In the genomic region with DNA sequence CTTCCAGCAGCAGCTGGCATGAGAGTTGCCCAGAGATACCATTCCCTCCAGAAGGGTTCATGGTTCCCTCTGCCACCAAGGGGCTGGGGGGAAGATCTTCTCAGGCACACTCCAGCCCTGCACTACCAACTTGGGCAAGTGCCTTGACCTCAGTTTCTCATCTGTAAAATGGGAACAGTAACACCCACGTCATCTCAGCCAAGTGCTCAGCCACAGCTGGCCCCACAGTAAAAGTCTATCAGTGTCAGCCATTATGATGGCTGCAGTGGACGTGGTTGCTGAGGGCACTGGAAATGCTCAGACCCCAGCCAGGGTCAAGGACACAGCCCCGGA, we compare ENCODE assay signal across 18 cellular contexts. TPM values are rescaled to one million over a fixed set of nuclear protein-coding genes. Genes with fewer than 3 reads are reported as not detected.
"Had no signal": no experiment of that assay in that cellular context is flagged by ENCODE, and none has a peak within 500 bp of the region (broad histone marks: within the 10 kb centered on the region; RNA-seq: fewer than 3 reads in every experiment).

No MANE protein-coding gene starts in this region.

- DNase-seq: activated gamma-delta T cell had no signal

- H3K36me3 ChIP-seq: WERI-Rb-1 had no signal

- FAIRE-seq: bronchial epithelial cell had no signal

- H3K27ac ChIP-seq: ascending aorta, cardiac muscle cell, WERI-Rb-1 had no signal

- H3K27me3 ChIP-seq: ascending aorta, cardiac muscle cell had no signal

- H3K4me1 ChIP-seq: ascending aorta had no signal

- H3K9me3 ChIP-seq: ascending aorta had no signal

- H3K4me3 ChIP-seq: ascending aorta, cardiac muscle cell had no signal

RNA-seq across cellular contexts. Expression of gene TAS1R2, which starts 16.3 kb away (rescaled TPM):
- total RNA-seq: activated CD4-positive, alpha-beta memory T cell treated with anti-CD3 and anti-CD28 coated beads, Interleukin-2, amount 10 ng/mL, durations not matched to agents 7 days and 5 days; activated CD4-positive, alpha-beta T cell treated with anti-CD3 and anti-CD28 coated beads for 36 hours; activated CD4-positive, alpha-beta T cell treated with anti-CD3 and anti-CD28 coated beads, Interleukin-2, amount 10 ng/mL, durations not matched to agents 7 days and 5 days; activated CD8-positive, alpha-beta memory T cell treated with anti-CD3 and anti-CD28 coated beads, Interleukin-2, amount 10 ng/mL, durations not matched to agents 7 days and 5 days; activated CD8-positive, alpha-beta T cell treated with anti-CD3 and anti-CD28 coated beads, Interleukin-2, amount 10 ng/mL, durations not matched to agents 7 days and 5 days; activated naive CD8-positive, alpha-beta T cell treated with anti-CD3 and anti-CD28 coated beads, Interleukin-2, amount 10 ng/mL, durations not matched to agents 7 days and 5 days; activated T-helper 2 cell treated with anti-CD3 and anti-CD28 coated beads, Interferon-gamma antibody, Interleukin-2, Interleukin-4, amounts not matched to agents 10 μg/mL and 5 μg/mL and 100 μg/mL, durations not matched to agents 14 hours and 24 hours and 36 hours; ascending aorta; bronchial epithelial cell; cardiac muscle cell; chondrocyte; T-helper 1 cell treated with Interleukin-12 subunit alpha and Interleukin-12 subunit beta and Interleukin-4 antibody, amounts not matched to agents 30 ng/mL and 1 ng/mL, for 36 hours; T-helper 17 cell; T-helper 2 cell treated with Interferon-gamma antibody and Interleukin-4, amounts not matched to agents 100 ng/mL and 5 ng/mL, for 36 hours; WTC11 had no signal
- polyA plus RNA-seq: adipose tissue, cardiac muscle cell had no signal
